Comparison of ENCODE assay signal across 8 cellular contexts in the genomic region with DNA sequence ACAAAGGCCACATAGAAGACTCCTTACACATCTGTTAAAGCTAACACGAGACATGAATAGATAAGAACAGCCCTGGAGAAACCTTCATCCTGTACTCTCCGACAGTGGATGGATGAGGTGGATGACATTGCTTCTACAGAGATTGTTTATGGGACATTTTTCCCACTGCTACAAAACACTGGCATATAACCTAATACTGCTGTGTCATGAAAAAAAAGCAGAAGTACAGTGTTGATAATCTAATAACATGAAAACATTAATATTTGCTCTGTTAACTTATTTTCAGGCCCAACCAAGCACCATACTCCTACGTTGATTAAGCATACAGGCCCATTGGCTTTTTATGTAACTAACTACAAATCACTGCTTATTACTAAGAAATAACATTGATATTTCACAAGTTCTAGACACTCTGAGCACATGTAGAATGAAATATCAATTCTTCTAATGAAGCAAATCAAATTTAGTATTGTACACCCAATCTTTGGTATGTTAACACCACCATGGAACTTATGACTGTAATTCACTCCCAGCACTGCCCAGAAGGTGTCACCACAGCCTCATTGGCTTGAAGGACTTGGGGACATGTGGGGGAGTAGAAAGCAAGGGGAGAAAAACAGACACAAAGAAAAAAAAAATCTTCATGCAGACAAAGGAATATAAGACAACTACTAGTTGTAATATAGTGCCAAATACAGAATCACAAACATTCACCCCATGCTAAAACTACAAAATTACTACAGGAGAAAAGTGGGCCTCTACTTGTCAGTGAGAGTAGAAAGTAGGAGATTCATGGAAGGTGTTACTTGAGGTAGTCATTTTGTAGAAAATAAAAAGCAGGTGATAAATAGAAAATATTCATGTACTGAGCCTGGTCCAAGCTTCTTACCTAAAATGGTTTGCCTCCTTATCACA.
DNase-seq lines count a peak whose midpoint lies in the region; ATAC-seq and TF ChIP-seq lines count a peak whose summit lies in the region.

No MANE protein-coding gene starts in this region.

- intact Hi-C loops in CD4-positive, alpha-beta T cell (cut with DNase I, micrococcal nuclease): loop anchor here (5.0 to 10.0 kb wide), 3 partner anchors 353 to 1455 kb away; no protein-coding TSS in a partner anchor

- peaks cover 9% of the 10 kb centered on the region for H3K4me1 Mint-ChIP-seq in CD4-positive, alpha-beta T cell (ENCODE audit: low read depth)
- H3K4me1 Mint-ChIP-seq in glutamatergic neuron (ENCODE audit: low read depth, unreplicated experiment) (peaks cover 10% of the 10 kb centered on the region), progenitor cell of endocrine pancreas (ENCODE audit: low read depth) (peaks cover 2% of the 10 kb centered on the region)

- no peaks in the 10 kb centered on the region for H3K9me3 ChIP-seq in CD4-positive, alpha-beta T cell (ENCODE audit: control insufficient read depth, low read length)

- no peaks in the 10 kb centered on the region for H3K9me3 Mint-ChIP-seq in CD4-positive, alpha-beta T cell
- H3K9me3 Mint-ChIP-seq in glutamatergic neuron (ENCODE audit: unreplicated experiment) (peaks cover 1% of the 10 kb centered on the region), progenitor cell of endocrine pancreas (ENCODE audit: low read depth) (no peaks in the 10 kb centered on the region)

- DNase-seq in CD4-positive, alpha-beta T cell: peak in 6 of 10 experiments; percentile 1 to 12 (median 8)
- DNase-seq in NCI-H748 (lab: John Stamatoyannopoulos, UW; ENCODE audit: unreplicated experiment): peak; percentile 64
- DNase-seq in activated gamma-delta T cell treated with anti-CD3 and anti-CD28 coated beads, Interleukin-2, amount 50 U/mL, for 16 hours (ENCODE audit: low read depth): peak; percentile 5
- DNase-seq in glutamatergic neuron: peak; percentile 77
- peak; percentile 36 for DNase-seq in progenitor cell of endocrine pancreas (ENCODE audit: low spot score, unreplicated experiment)

- no peaks in the 10 kb centered on the region for H3K27me3 ChIP-seq in CD4-positive, alpha-beta T cell (ENCODE audit: control insufficient read depth, insufficient read depth, low read length)

- POLR2A ChIA-PET in CD4-positive, alpha-beta T cell (lab: Charles Lee): no interaction called here

- H3K27ac ChIP-seq in CD4-positive, alpha-beta T cell (ENCODE audit: low read depth, low read length): no peak overlapping the region

- no peak overlapping the region for H3K27ac Mint-ChIP-seq in CD4-positive, alpha-beta T cell
- H3K27ac Mint-ChIP-seq in glutamatergic neuron (ENCODE audit: unreplicated experiment) (peak overlapping the region; percentile 56), progenitor cell of endocrine pancreas (peak overlapping the region; percentile 46)

- TF ChIP-seq CTCF in CD4-positive, alpha-beta T cell (IDR thresholded peaks at IDR 0.05): peak; percentile 30
- TF ChIP-seq CTCF in glutamatergic neuron (IDR thresholded peaks at IDR 0.05; ENCODE audit: partially characterized antibody, unreplicated experiment) (peak; percentile 62), progenitor cell of endocrine pancreas (IDR thresholded peaks at IDR 0.05; ENCODE audit: unreplicated experiment) (peak; percentile 91)

- CTCF ChIA-PET in CD4-positive, alpha-beta T cell (lab: Charles Lee): interaction anchor here (0.7 kb wide), 1 partner anchor 137 kb away, joined by 3 read pairs; no protein-coding TSS in a partner anchor

- no peak overlapping the region for H3K4me3 Mint-ChIP-seq in CD4-positive, alpha-beta T cell
- H3K4me3 Mint-ChIP-seq in glutamatergic neuron (ENCODE audit: unreplicated experiment) (no peak overlapping the region), progenitor cell of endocrine pancreas (ENCODE audit: low read depth) (no peak overlapping the region)

- no peak for ATAC-seq in CD4-positive, alpha-beta T cell (ENCODE audit: poor library complexity)
- ATAC-seq in GM19023 (IDR thresholded peaks at IDR 0.05; ENCODE audit: unreplicated experiment): peak; percentile 81
- peak; percentile 75 for ATAC-seq in HG03565 (IDR thresholded peaks at IDR 0.05; ENCODE audit: unreplicated experiment)
- ATAC-seq in HG03280 (IDR thresholded peaks at IDR 0.05; ENCODE audit: unreplicated experiment): no peak

- H3K36me3 Mint-ChIP-seq in CD4-positive, alpha-beta T cell (ENCODE audit: low read depth): no peaks in the 10 kb centered on the region
- no peaks in the 10 kb centered on the region for H3K36me3 Mint-ChIP-seq in glutamatergic neuron (ENCODE audit: unreplicated experiment)
- no peaks in the 10 kb centered on the region for H3K36me3 Mint-ChIP-seq in progenitor cell of endocrine pancreas (ENCODE audit: insufficient read depth)

- H3K27me3 Mint-ChIP-seq in CD4-positive, alpha-beta T cell: no peaks in the 10 kb centered on the region
- H3K27me3 Mint-ChIP-seq in glutamatergic neuron (ENCODE audit: unreplicated experiment) (no peaks in the 10 kb centered on the region), progenitor cell of endocrine pancreas (no peaks in the 10 kb centered on the region)

Comparison
In these comparisons a context has a peak if more than half of its experiments do, and no peak if none do; other contexts are left out.
1. ATAC-seq: peak in GM19023 (single experiment) and HG03565 (single experiment); none in CD4-positive, alpha-beta T cell (single experiment) and HG03280 (single experiment).
2. DNase-seq: peak in every context shown above with its lines; median percentile 77 in glutamatergic neuron; 64 in NCI-H748; 36 in progenitor cell of endocrine pancreas; 8 in CD4-positive, alpha-beta T cell; 5 in activated gamma-delta T cell treated with anti-CD3 and anti-CD28 coated beads, Interleukin-2, amount 50 U/mL, for 16 hours.
3. CTCF ChIP-seq: peak in every context shown above with its lines; median percentile 91 in progenitor cell of endocrine pancreas; 62 in glutamatergic neuron; 30 in CD4-positive, alpha-beta T cell.